ENCODE assay signal across 18 cellular contexts in genomic region chr2:140990416-140990815, GRCh38.
DNase-seq lines count a peak whose midpoint lies in the region; FAIRE-seq and TF ChIP-seq lines count a peak whose summit lies in the region.
"Had no signal": no experiment of that assay in that cellular context is flagged by ENCODE, and none has a peak within 500 bp of the region (broad histone marks: within the 10 kb centered on the region; RNA-seq: fewer than 3 reads in every experiment).

No MANE protein-coding gene starts in this region.

- no peaks in the 10 kb centered on the region for H3K27me3 ChIP-seq in bronchial epithelial cell (ENCODE audit: control insufficient read depth, insufficient read depth, low read length)
- no peaks in the 10 kb centered on the region for H3K27me3 ChIP-seq in neural progenitor cell
- H3K27me3 ChIP-seq: BLaER1, esophagus squamous epithelium, ovary, testis had no signal

- H3K9me3 Mint-ChIP-seq in neural progenitor cell (no peaks in the 10 kb centered on the region), glutamatergic neuron (ENCODE audit: unreplicated experiment) (no peaks in the 10 kb centered on the region)
- H3K9me3 Mint-ChIP-seq: activated naive CD8-positive, alpha-beta T cell treated with anti-CD3 and anti-CD28 coated beads for 36 hours; memory B cell had no signal

- no peaks in the 10 kb centered on the region for H3K36me3 ChIP-seq in bronchial epithelial cell (ENCODE audit: control insufficient read depth, insufficient read depth, low read length)
- no peaks in the 10 kb centered on the region for H3K36me3 ChIP-seq in neural progenitor cell
- H3K36me3 ChIP-seq: BLaER1, esophagus squamous epithelium, ovary had no signal

- H3K27ac Mint-ChIP-seq in neural progenitor cell (peak overlapping the region; percentile 66), glutamatergic neuron (ENCODE audit: unreplicated experiment) (no peak overlapping the region)
- H3K27ac Mint-ChIP-seq: activated B cell treated with CpG ODN at 0.5 μM for 24 hours; activated naive CD8-positive, alpha-beta T cell treated with anti-CD3 and anti-CD28 coated beads for 36 hours; memory B cell had no signal

- H3K4me2 ChIP-seq in neural progenitor cell = no peak overlapping the region
- H3K4me2 ChIP-seq: BLaER1 had no signal

- no peak overlapping the region for H3K9ac ChIP-seq in neural progenitor cell
- H3K9ac ChIP-seq: BLaER1 had no signal

- no peaks in the 10 kb centered on the region for H3K79me2 ChIP-seq in neural progenitor cell (ENCODE audit: low read depth)

- FAIRE-seq in HTR-8/SVneo (lab: Jason Lieb, UNC) (no peak), bronchial epithelial cell (lab: Jason Lieb, UNC) (no peak)

- no peaks in the 10 kb centered on the region for H3F3A ChIP-seq in neural progenitor cell (ENCODE audit: low read depth)

- no peaks in the 10 kb centered on the region for H3K4me1 ChIP-seq in neural progenitor cell
- H3K4me1 ChIP-seq: BLaER1, esophagus squamous epithelium, testis had no signal

- DNase-seq in AG09309 (ENCODE audit: low read depth) (peak; percentile 46), HTR-8/SVneo (ENCODE audit: insufficient read length, low spot score) (peak; percentile 6), bronchial epithelial cell (ENCODE audit: low read depth) (peak; percentile 28), neural progenitor cell (ENCODE audit: low spot score) (no peak), inferior parietal cortex (ENCODE audit: extremely low spot score) (no peak), NCI-H69 (lab: John Stamatoyannopoulos, UW) (no peak), glutamatergic neuron (no peak)
- DNase-seq in effector CD4-positive, alpha-beta T cell = no peak
- DNase-seq: activated B cell treated with CpG ODN at 0.5 μM for 24 hours; activated naive CD8-positive, alpha-beta T cell treated with anti-CD3 and anti-CD28 coated beads for 36 hours; cortex of kidney; DMS53; esophagus squamous epithelium; ovary; stimulated activated CD4-positive, alpha-beta T cell treated with anti-CD3 and anti-CD28 coated beads, Interleukin-15, amount 100 ng/mL, for 24 hours; testis had no signal

- H3K36me3 Mint-ChIP-seq in neural progenitor cell = no peaks in the 10 kb centered on the region
- H3K36me3 Mint-ChIP-seq in glutamatergic neuron (ENCODE audit: unreplicated experiment) = no peaks in the 10 kb centered on the region
- H3K36me3 Mint-ChIP-seq: activated naive CD8-positive, alpha-beta T cell treated with anti-CD3 and anti-CD28 coated beads for 36 hours; memory B cell had no signal

- no peaks in the 10 kb centered on the region for H3K9me3 ChIP-seq in neural progenitor cell (ENCODE audit: low read depth)
- H3K9me3 ChIP-seq: BLaER1, esophagus squamous epithelium, ovary, testis had no signal

- no peak overlapping the region for H3K27ac ChIP-seq in neural progenitor cell
- H3K27ac ChIP-seq: BLaER1, esophagus squamous epithelium, ovary, testis had no signal

- H3K4me3 Mint-ChIP-seq in neural progenitor cell = no peak overlapping the region
- H3K4me3 Mint-ChIP-seq in glutamatergic neuron (ENCODE audit: unreplicated experiment) = no peak overlapping the region
- H3K4me3 Mint-ChIP-seq: activated B cell treated with CpG ODN at 0.5 μM for 24 hours; activated naive CD8-positive, alpha-beta T cell treated with anti-CD3 and anti-CD28 coated beads for 36 hours; memory B cell had no signal

- H4K20me1 ChIP-seq in neural progenitor cell (ENCODE audit: low read depth) = no peaks in the 10 kb centered on the region
- H4K20me1 ChIP-seq: BLaER1 had no signal

- H3K4me1 Mint-ChIP-seq in neural progenitor cell (peaks cover 6% of the 10 kb centered on the region), glutamatergic neuron (ENCODE audit: low read depth, unreplicated experiment) (no peaks in the 10 kb centered on the region)
- H3K4me1 Mint-ChIP-seq: activated B cell treated with CpG ODN at 0.5 μM for 24 hours; activated naive CD8-positive, alpha-beta T cell treated with anti-CD3 and anti-CD28 coated beads for 36 hours; memory B cell had no signal

- no peak overlapping the region for H3K4me3 ChIP-seq in AG09309 (ENCODE audit: control insufficient read depth, low read depth, low read length)
- H3K4me3 ChIP-seq in bronchial epithelial cell (ENCODE audit: low read depth, low read length) = no peak overlapping the region
- no peak overlapping the region for H3K4me3 ChIP-seq in neural progenitor cell
- H3K4me3 ChIP-seq: BLaER1, esophagus squamous epithelium, ovary, testis had no signal

- H3K27me3 Mint-ChIP-seq in neural progenitor cell (ENCODE audit: insufficient read depth, low read depth) (no peaks in the 10 kb centered on the region), glutamatergic neuron (ENCODE audit: unreplicated experiment) (no peaks in the 10 kb centered on the region)
- H3K27me3 Mint-ChIP-seq: activated B cell treated with CpG ODN at 0.5 μM for 24 hours; activated naive CD8-positive, alpha-beta T cell treated with anti-CD3 and anti-CD28 coated beads for 36 hours; memory B cell had no signal

- no peak for TF ChIP-seq CTCF in AG09309 (IDR thresholded peaks at IDR 0.05; ENCODE audit: control insufficient read depth, insufficient read depth, low read depth, low read length, missing control alignments)
- no peak for TF ChIP-seq CTCF in bronchial epithelial cell (IDR thresholded peaks at IDR 0.05; ENCODE audit: insufficient read depth, low read length, severe bottlenecking)
- no peak for TF ChIP-seq CTCF in neural progenitor cell (IDR thresholded peaks at IDR 0.05)
- no peak for TF ChIP-seq CTCF in glutamatergic neuron (IDR thresholded peaks at IDR 0.05; ENCODE audit: partially characterized antibody, unreplicated experiment)

- no peak overlapping the region for H2AFZ ChIP-seq in neural progenitor cell (replicated peaks)

Comparison
In these comparisons a context has a peak if more than half of its experiments do, and no peak if none do; other contexts are left out.
1. DNase-seq: peak in AG09309 (single experiment), HTR-8/SVneo (single experiment) and bronchial epithelial cell (single experiment); none in neural progenitor cell (single experiment), effector CD4-positive, alpha-beta T cell (single experiment), inferior parietal cortex (single experiment), NCI-H69 (single experiment) and glutamatergic neuron (single experiment).